10 cellular contexts compared by ENCODE assay signal in the genomic region with DNA sequence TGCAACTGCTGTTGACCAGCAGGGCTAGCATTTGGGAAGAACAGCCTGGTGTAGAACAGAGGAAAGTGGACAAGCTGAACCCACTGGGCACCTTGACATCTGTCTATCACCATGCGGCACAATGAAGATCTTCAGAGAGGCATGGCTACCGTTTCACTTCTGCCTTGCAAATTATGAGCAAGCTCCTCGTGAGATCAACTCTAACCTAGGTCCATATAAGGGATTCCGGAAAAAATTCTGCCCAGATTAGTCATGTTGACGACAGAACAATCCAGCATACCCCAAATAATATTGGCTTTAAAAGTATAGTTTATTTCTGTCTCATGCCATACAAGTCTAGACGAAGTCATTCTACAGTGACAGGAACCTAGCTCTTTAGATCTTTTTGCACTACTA.
DNase-seq lines count a peak whose midpoint lies in the region; ATAC-seq, FAIRE-seq and TF ChIP-seq lines count a peak whose summit lies in the region.
"Had no signal": no experiment of that assay in that cellular context is flagged by ENCODE, and none has a peak within 500 bp of the region (broad histone marks: within the 10 kb centered on the region; RNA-seq: fewer than 3 reads in every experiment).

No MANE protein-coding gene starts in this region.

- H3K4me2 ChIP-seq in Loucy (ENCODE audit: low read depth, low read length, poor library complexity, severe bottlenecking) (peak overlapping the region; percentile 41), osteoblast (ENCODE audit: insufficient read depth, low read length) (no peak overlapping the region)

- H3K4me1 Mint-ChIP-seq in dendritic cell treated with granulocyte-macrophage colony-stimulating factor and Interleukin-4, amounts not matched to agents 40 ng/mL and 50 ng/mL, for 4 days (ENCODE audit: low read depth): peaks cover 36% of the 10 kb centered on the region
- H3K4me1 Mint-ChIP-seq in T-cell: peaks cover 13 to 20% (median 19%) of the 10 kb centered on the region in 3 donors
- H3K4me1 Mint-ChIP-seq in chondrocyte (ENCODE audit: low read depth): peaks cover 5% of the 10 kb centered on the region
- H3K4me1 Mint-ChIP-seq: brain had no signal

- intact Hi-C loops in dendritic cell treated with granulocyte-macrophage colony-stimulating factor and Interleukin-4, amounts not matched to agents 40 ng/mL and 50 ng/mL, for 4 days (cut with micrococcal nuclease): loop anchor here (2.0 to 5.0 kb wide), 2 partner anchors 17 to 33 kb away; no protein-coding TSS in a partner anchor
- intact Hi-C loops in adrenal gland (cut with DNase I): no loop called here

- no peaks in the 10 kb centered on the region for H3F3A ChIP-seq in Loucy (ENCODE audit: low read depth)

- no peak for TF ChIP-seq CTCF in Loucy (conservative IDR thresholded peaks at IDR 0.05; ENCODE audit: low read length)
- no peak for TF ChIP-seq CTCF in osteoblast (IDR thresholded peaks at IDR 0.05; ENCODE audit: extremely low read depth, low read depth, low read length)
- TF ChIP-seq CTCF in chondrocyte (IDR thresholded peaks at IDR 0.05): no peak
- no peak for TF ChIP-seq CTCF in adrenal gland (IDR thresholded peaks at IDR 0.05)

- peak; percentile 13 for FAIRE-seq in GM12891 (lab: Jason Lieb, UNC)

- peaks cover 40% of the 10 kb centered on the region for H3K36me3 Mint-ChIP-seq in dendritic cell treated with granulocyte-macrophage colony-stimulating factor and Interleukin-4, amounts not matched to agents 40 ng/mL and 50 ng/mL, for 4 days (ENCODE audit: low read depth)
- H3K36me3 Mint-ChIP-seq in T-cell (peaks cover 4% of the 10 kb centered on the region), chondrocyte (ENCODE audit: low read depth) (peaks cover 2% of the 10 kb centered on the region)

- no peak overlapping the region for H3K4me3 ChIP-seq in Loucy (ENCODE audit: low read length, poor library complexity, severe bottlenecking)
- H3K4me3 ChIP-seq in osteoblast (ENCODE audit: insufficient read depth, low read length): no peak overlapping the region
- H3K4me3 ChIP-seq in adrenal gland: no peak overlapping the region

- H3K27ac ChIP-seq in osteoblast (ENCODE audit: low read depth, low read length) (peak overlapping the region; percentile 29), adrenal gland (peak overlapping the region in 2 of 5 donors; percentile 64 to 82)

- no peaks in the 10 kb centered on the region for H3K27me3 Mint-ChIP-seq in dendritic cell treated with granulocyte-macrophage colony-stimulating factor and Interleukin-4, amounts not matched to agents 40 ng/mL and 50 ng/mL, for 4 days
- H3K27me3 Mint-ChIP-seq in T-cell: no peaks in the 10 kb centered on the region
- H3K27me3 Mint-ChIP-seq in chondrocyte (ENCODE audit: low read depth): no peaks in the 10 kb centered on the region
- H3K27me3 Mint-ChIP-seq: brain had no signal

- H4K20me1 ChIP-seq in Loucy (ENCODE audit: insufficient read depth, low read length, poor library complexity, severe bottlenecking) (no peaks in the 10 kb centered on the region), osteoblast (ENCODE audit: insufficient read depth, low read length) (no peaks in the 10 kb centered on the region)

- H3K36me3 ChIP-seq in Loucy (ENCODE audit: insufficient read depth, low read length) (no peaks in the 10 kb centered on the region), osteoblast (ENCODE audit: insufficient read depth, low read length) (no peaks in the 10 kb centered on the region), adrenal gland (replicated peaks in 1 of 2) (no peaks in the 10 kb centered on the region)

- no peaks in the 10 kb centered on the region for H3K9me2 ChIP-seq in Loucy (replicated peaks; ENCODE audit: low read depth, low read length)

- DNase-seq in GM12891 (ENCODE audit: insufficient read length, low spot score): no peak
- DNase-seq in osteoblast (ENCODE audit: insufficient read length, low spot score, missing footprints): no peak
- no peak for DNase-seq in T-cell
- DNase-seq in chondrocyte (ENCODE audit: low spot score): no peak
- no peak for DNase-seq in adrenal gland
- DNase-seq: NCI-H82 had no signal

- ATAC-seq in T-cell (replicated peaks in 1 of 4) (no peak), HG03025 (IDR thresholded peaks at IDR 0.05; ENCODE audit: low FRiP score, unreplicated experiment) (no peak)

- TF ChIP-seq POLR2A in GM12891 (IDR thresholded peaks at IDR 0.05; ENCODE audit: low read depth, low read length): no peak
- TF ChIP-seq POLR2A in adrenal gland (IDR thresholded peaks at IDR 0.05): no peak

- H2AFZ ChIP-seq in Loucy (ENCODE audit: low read length) (peak overlapping the region; percentile 54), osteoblast (ENCODE audit: low read length) (peak overlapping the region; percentile 62)

- H3K4me3 Mint-ChIP-seq in dendritic cell treated with granulocyte-macrophage colony-stimulating factor and Interleukin-4, amounts not matched to agents 40 ng/mL and 50 ng/mL, for 4 days: no peak overlapping the region
- no peak overlapping the region for H3K4me3 Mint-ChIP-seq in T-cell
- no peak overlapping the region for H3K4me3 Mint-ChIP-seq in chondrocyte (ENCODE audit: unreplicated experiment)
- H3K4me3 Mint-ChIP-seq: brain had no signal

- H3K27me3 ChIP-seq in Loucy (ENCODE audit: insufficient read depth, low read length, poor library complexity, severe bottlenecking): no peaks in the 10 kb centered on the region
- no peaks in the 10 kb centered on the region for H3K27me3 ChIP-seq in osteoblast (ENCODE audit: insufficient read depth, low read length)
- H3K27me3 ChIP-seq in adrenal gland: no peaks in the 10 kb centered on the region

- H3K9ac ChIP-seq in Loucy (ENCODE audit: low read depth, low read length, poor library complexity, severe bottlenecking): peak overlapping the region; percentile 13

- H3K79me2 ChIP-seq in Loucy (ENCODE audit: insufficient read depth, low read length) (no peaks in the 10 kb centered on the region), osteoblast (ENCODE audit: insufficient read depth, low read length) (no peaks in the 10 kb centered on the region)

- peaks cover 35% of the 10 kb centered on the region for H3K9me3 Mint-ChIP-seq in dendritic cell treated with granulocyte-macrophage colony-stimulating factor and Interleukin-4, amounts not matched to agents 40 ng/mL and 50 ng/mL, for 4 days
- peaks cover 8 to 12% (median 10%) of the 10 kb centered on the region in 3 donors for H3K9me3 Mint-ChIP-seq in T-cell
- peaks cover 22% of the 10 kb centered on the region for H3K9me3 Mint-ChIP-seq in chondrocyte (ENCODE audit: low read depth)

- POLR2A ChIA-PET in T-cell (lab: Charles Lee): no interaction called here

- peak overlapping the region; percentile 94 for H3K27ac Mint-ChIP-seq in dendritic cell treated with granulocyte-macrophage colony-stimulating factor and Interleukin-4, amounts not matched to agents 40 ng/mL and 50 ng/mL, for 4 days
- H3K27ac Mint-ChIP-seq in T-cell (no peak overlapping the region), chondrocyte (ENCODE audit: unreplicated experiment) (no peak overlapping the region)
- H3K27ac Mint-ChIP-seq: brain had no signal

- 76 to 84% (median 79%) methylated on average over 6 of the region's 6 CpGs for WGBS in adrenal gland, 4 donors

- H3K9me3 ChIP-seq in Loucy (ENCODE audit: insufficient read depth, low read depth, low read length) (0 out of 2 replicates have a peak, but pooled peaks cover 3% of the 10 kb centered on the region), osteoblast (ENCODE audit: low read depth, low read length) (no peaks in the 10 kb centered on the region), adrenal gland (replicated peaks in 1 of 3) (no peaks in the 10 kb centered on the region)

- H3K4me1 ChIP-seq in Loucy (ENCODE audit: insufficient read depth, low read length, poor library complexity, severe bottlenecking) (peaks cover 26% of the 10 kb centered on the region), osteoblast (ENCODE audit: insufficient read depth, low read length) (peaks cover 12% of the 10 kb centered on the region), adrenal gland (replicated peaks in 1 of 2) (no peaks in the 10 kb centered on the region)

- CTCF ChIA-PET in T-cell (lab: Charles Lee): interaction anchor here (0.6 to 1.9 kb wide), 4 partner anchors 36 to 91 kb away, joined by 3 to 5 read pairs (median 3); a partner anchor contains a TSS

TF ChIP-seq in GM12891, 5 proteins besides CTCF, POLR2A, EP300 and RAD21:
- TF ChIP-seq PAX5 (IDR thresholded peaks at IDR 0.05; ENCODE audit: insufficient read depth, low read length, severe bottlenecking) (no peak), TAF1 (IDR thresholded peaks at IDR 0.05; ENCODE audit: low read depth, low read length) (no peak), POU2F2 (IDR thresholded peaks at IDR 0.05; ENCODE audit: low read depth, low read length) (no peak), POLR2AphosphoS5 (IDR thresholded peaks at IDR 0.05; ENCODE audit: low read depth, low read length) (no peak), SPI1 (IDR thresholded peaks at IDR 0.05; ENCODE audit: low read depth, low read length) (no peak)
